In genomic region chr2:216107760-216108159, GRCh38 we compare ENCODE assay signal across 1 cellular context.
TF ChIP-seq lines count a peak whose summit lies in the region.

No MANE protein-coding gene starts in this region.

TF ChIP-seq in HepG2, 621 proteins besides CTCF, POLR2A, EP300 and RAD21 (continued from another document):
- TF ChIP-seq ZBTB39 (CRISPR knock-in tag; IDR thresholded peaks at IDR 0.05) (no peak), IKZF5 (CRISPR knock-in tag; IDR thresholded peaks at IDR 0.05) (peak; percentile 43; the same call in 1 of the 2 replicates), RXRA (CRISPR knock-in tag; IDR thresholded peaks at IDR 0.05) (0 out of 2 replicates have a peak, but pooled peaks have one; percentile 23), RARA (CRISPR knock-in tag; IDR thresholded peaks at IDR 0.05) (peak; percentile 3; the same call in 1 of the 2 replicates), ZNF543 (CRISPR knock-in tag; IDR thresholded peaks at IDR 0.05) (no peak), ZNF891 (CRISPR knock-in tag; IDR thresholded peaks at IDR 0.05) (no peak), ARID3A (IDR thresholded peaks at IDR 0.05; ENCODE audit: low read depth, low read length) (no peak), POLR2G (IDR thresholded peaks at IDR 0.05; ENCODE audit: low read depth, low read length) (peak; percentile 42; the same call in 1 of the 2 replicates), HNRNPL (IDR thresholded peaks at IDR 0.05; ENCODE audit: low read depth, low read length) (no peak), ZNF567 (CRISPR knock-in tag; IDR thresholded peaks at IDR 0.05; ENCODE audit: borderline replicate concordance) (0 out of 2 replicates have a peak, but pooled peaks have one; percentile 78), SOX5 (CRISPR knock-in tag; IDR thresholded peaks at IDR 0.05; ENCODE audit: borderline replicate concordance) (0 out of 2 replicates have a peak, but pooled peaks have one; percentile 10), RFXAP (CRISPR knock-in tag; IDR thresholded peaks at IDR 0.05; ENCODE audit: borderline replicate concordance) (no peak), ZNF124 (CRISPR knock-in tag; IDR thresholded peaks at IDR 0.05) (0 out of 2 replicates have a peak, but pooled peaks have one; percentile 30), THAP8 (CRISPR knock-in tag; IDR thresholded peaks at IDR 0.05; ENCODE audit: borderline replicate concordance) (no peak)
